In the genomic region with DNA sequence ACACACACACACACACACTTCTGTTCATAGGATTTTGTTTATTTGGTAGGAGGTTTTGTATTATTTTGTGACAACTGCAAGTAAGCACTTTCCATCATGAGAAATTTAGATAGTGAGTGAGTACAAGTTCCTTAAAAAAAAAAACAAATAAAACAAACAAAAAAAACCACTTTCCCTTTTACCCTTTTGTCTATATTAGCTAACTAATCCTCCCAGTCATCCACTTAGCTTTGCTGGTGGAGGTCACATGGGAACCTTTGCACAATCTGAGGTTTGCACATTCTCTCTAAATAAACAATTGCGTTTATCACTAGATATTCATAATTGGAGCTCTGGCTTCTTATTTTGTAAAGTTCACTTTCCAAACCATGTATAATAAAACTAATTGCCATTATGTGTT, we compare ENCODE assay signal across 19 cellular contexts. TPM values are rescaled to one million over a fixed set of nuclear protein-coding genes. Genes with fewer than 3 reads are reported as not detected.
DNase-seq lines count a peak whose midpoint lies in the region; ATAC-seq and TF ChIP-seq lines count a peak whose summit lies in the region.
"Had no signal": no experiment of that assay in that cellular context is flagged by ENCODE, and none has a peak within 500 bp of the region (broad histone marks: within the 10 kb centered on the region; RNA-seq: fewer than 3 reads in every experiment).

No MANE protein-coding gene starts in this region.

- DNase-seq in ELR (ENCODE audit: low read depth) (peak; percentile 28), chondrocyte (ENCODE audit: low spot score) (no peak), left lung (no peak), thyroid gland (peak in 1 of 2 donors; percentile 14), NCI-H524 treated with DMSO at 0.1 percent for 48 hours (lab: John Stamatoyannopoulos, UW) (no peak)
- no peak for DNase-seq in activated CD4-positive, alpha-beta T cell treated with anti-CD3 and anti-CD28 coated beads, Interleukin-2, amount 10 ng/mL, durations not matched to agents 24 days and 14 days
- DNase-seq: activated CD4-positive, alpha-beta T cell treated with anti-CD3 and anti-CD28 coated beads for 1 hour; activated naive CD4-positive, alpha-beta T cell treated with anti-CD3 and anti-CD28 coated beads, Interleukin-2, amount 50 U/mL, for 16 hours; activated T-cell treated with anti-CD3 and anti-CD28 coated beads, Interleukin-2, amount 50 U/mL, for 48 hours; CD4-positive, alpha-beta T cell; cerebellar nuclear complex; effector CD8-positive, alpha-beta T cell; Kasumi-1; left ventricle myocardium superior; NCI-H526 treated with DMSO at 0.1 percent for 48 hours had no signal

- H3K27ac ChIP-seq in left lung, result no peak overlapping the region
- H3K27ac ChIP-seq in thyroid gland, result peak overlapping the region; percentile 53 to 98 (median 67)

- H3K9me3 Mint-ChIP-seq in chondrocyte (ENCODE audit: low read depth), result no peaks in the 10 kb centered on the region
- peaks cover 8% of the 10 kb centered on the region for H3K9me3 Mint-ChIP-seq in activated CD4-positive, alpha-beta T cell treated with anti-CD3 and anti-CD28 coated beads, Interleukin-2, amount 10 ng/mL, durations not matched to agents 24 days and 14 days
- H3K9me3 Mint-ChIP-seq: CD4-positive, alpha-beta T cell had no signal

- no peaks in the 10 kb centered on the region for H3K27me3 ChIP-seq in left lung
- no peaks in the 10 kb centered on the region for H3K27me3 ChIP-seq in thyroid gland

- TF ChIP-seq POLR2A in thyroid gland (IDR thresholded peaks at IDR 0.05), result no peak

- ATAC-seq in left lung (peak; percentile 35), GM21717 (IDR thresholded peaks at IDR 0.05; ENCODE audit: unreplicated experiment) (no peak)
- ATAC-seq: esophagus mucosa, GM12878, HCT116, left ventricle myocardium superior had no signal

- no peaks in the 10 kb centered on the region for H3K9me3 ChIP-seq in left lung
- H3K9me3 ChIP-seq in thyroid gland, result no peaks in the 10 kb centered on the region

- 19 to 22% methylated on average over 1 of the region's 1 CpG for WGBS in thyroid gland, 2 donors

- H3K4me1 ChIP-seq in left lung (peaks cover 2 to 32% of the 10 kb centered on the region in 2 donors), thyroid gland (peaks cover 26 to 48% of the 10 kb centered on the region in 2 donors)

- peak overlapping the region; percentile 3 for H3K4me3 Mint-ChIP-seq in chondrocyte (ENCODE audit: unreplicated experiment)
- no peak overlapping the region for H3K4me3 Mint-ChIP-seq in activated CD4-positive, alpha-beta T cell treated with anti-CD3 and anti-CD28 coated beads, Interleukin-2, amount 10 ng/mL, durations not matched to agents 24 days and 14 days
- H3K4me3 Mint-ChIP-seq: CD4-positive, alpha-beta T cell had no signal

- peaks cover 13% of the 10 kb centered on the region for H3K36me3 Mint-ChIP-seq in chondrocyte (ENCODE audit: low read depth)
- peaks cover 11% of the 10 kb centered on the region for H3K36me3 Mint-ChIP-seq in activated CD4-positive, alpha-beta T cell treated with anti-CD3 and anti-CD28 coated beads, Interleukin-2, amount 10 ng/mL, durations not matched to agents 24 days and 14 days (ENCODE audit: low read depth)

- no peaks in the 10 kb centered on the region for H3K36me3 ChIP-seq in left lung
- no peaks in the 10 kb centered on the region for H3K36me3 ChIP-seq in thyroid gland

- peaks cover 90% of the 10 kb centered on the region for H3K4me1 Mint-ChIP-seq in chondrocyte (ENCODE audit: low read depth)
- peaks cover 26% of the 10 kb centered on the region for H3K4me1 Mint-ChIP-seq in activated CD4-positive, alpha-beta T cell treated with anti-CD3 and anti-CD28 coated beads, Interleukin-2, amount 10 ng/mL, durations not matched to agents 24 days and 14 days

- TF ChIP-seq CTCF in chondrocyte (IDR thresholded peaks at IDR 0.05), result no peak
- TF ChIP-seq CTCF in left lung (IDR thresholded peaks at IDR 0.05), result no peak
- TF ChIP-seq CTCF in thyroid gland (IDR thresholded peaks at IDR 0.05), result no peak

- H3K27me3 Mint-ChIP-seq in chondrocyte (ENCODE audit: low read depth), result no peaks in the 10 kb centered on the region
- peaks cover 19% of the 10 kb centered on the region for H3K27me3 Mint-ChIP-seq in activated CD4-positive, alpha-beta T cell treated with anti-CD3 and anti-CD28 coated beads, Interleukin-2, amount 10 ng/mL, durations not matched to agents 24 days and 14 days
- H3K27me3 Mint-ChIP-seq: CD4-positive, alpha-beta T cell had no signal

- intact Hi-C loops in left lung (cut with DNase I) (no loop called here), thyroid gland (cut with DNase I) (no loop called here)
- intact Hi-C loops in activated CD4-positive, alpha-beta T cell treated with anti-CD3 and anti-CD28 coated beads, Interleukin-2, amount 10 ng/mL, durations not matched to agents 24 days and 14 days (cut with micrococcal nuclease), result no loop called here

- H3K4me3 ChIP-seq in left lung (no peak overlapping the region), thyroid gland (replicated peaks in 1 of 3) (no peak overlapping the region)
- H3K4me3 ChIP-seq: GM12878 had no signal

- no peak overlapping the region for H3K27ac Mint-ChIP-seq in chondrocyte (ENCODE audit: unreplicated experiment)
- H3K27ac Mint-ChIP-seq in activated CD4-positive, alpha-beta T cell treated with anti-CD3 and anti-CD28 coated beads, Interleukin-2, amount 10 ng/mL, durations not matched to agents 24 days and 14 days, result no peak overlapping the region
- H3K27ac Mint-ChIP-seq: CD4-positive, alpha-beta T cell had no signal

RNA-seq across cellular contexts. Expression of a gene that starts 6.8 kb away (rescaled TPM):
- total RNA-seq in chondrocyte, result 228 to 346 TPM (median 340 TPM) in 3 replicates
- 100 to 1,000 TPM in 1 of 2 donors, 10 to 100 TPM in 1; 87.5 to 127 TPM for total RNA-seq in left lung
- total RNA-seq in thyroid gland, result 10 to 100 TPM; 38.7 to 85.9 (median 52.6) TPM
- total RNA-seq in activated CD4-positive, alpha-beta T cell treated with anti-CD3 and anti-CD28 coated beads, Interleukin-2, amount 10 ng/mL, durations not matched to agents 24 days and 14 days, result 1.6 and 2.2 TPM in 2 replicates

RNA-seq across cellular contexts. Expression of a gene that starts 6.8 kb away (rescaled TPM):
- 133 to 154 TPM (median 134 TPM) in 3 replicates for total RNA-seq in chondrocyte
- total RNA-seq in left lung, result 10 to 100 TPM; 40.9 to 47.6 TPM
- 10 to 100 TPM; 20.0 to 37.0 (median 23.3) TPM for total RNA-seq in thyroid gland
- total RNA-seq in activated CD4-positive, alpha-beta T cell treated with anti-CD3 and anti-CD28 coated beads, Interleukin-2, amount 10 ng/mL, durations not matched to agents 24 days and 14 days, result 20.0 and 21.2 TPM in 2 replicates

Comparison
In these comparisons a context has a peak if more than half of its experiments do, and no peak if none do; other contexts are left out.
1. H3K27ac ChIP-seq: peak in thyroid gland (3 of 3); none in left lung (0 of 2).
2. RNA of a gene that starts 6.8 kb away (total RNA-seq): 228 to 346 TPM in chondrocyte, 87.5 to 127 TPM in left lung and 38.7 to 85.9 TPM in thyroid gland; 1.6 to 2.2 TPM in activated CD4-positive, alpha-beta T cell treated with anti-CD3 and anti-CD28 coated beads, Interleukin-2, amount 10 ng/mL, durations not matched to agents 24 days and 14 days; every median in the first group is over 10 times any median in the second.